In genomic region chr4:38100474-38101255, GRCh38 we compare ENCODE assay signal across 2 cellular contexts.
TF ChIP-seq lines count a peak whose summit lies in the region.

No MANE protein-coding gene starts in this region.

TF ChIP-seq in SK-N-SH, 30 proteins besides CTCF, POLR2A, EP300 and RAD21 (continued from another document):
- TF ChIP-seq, protein P1, sequence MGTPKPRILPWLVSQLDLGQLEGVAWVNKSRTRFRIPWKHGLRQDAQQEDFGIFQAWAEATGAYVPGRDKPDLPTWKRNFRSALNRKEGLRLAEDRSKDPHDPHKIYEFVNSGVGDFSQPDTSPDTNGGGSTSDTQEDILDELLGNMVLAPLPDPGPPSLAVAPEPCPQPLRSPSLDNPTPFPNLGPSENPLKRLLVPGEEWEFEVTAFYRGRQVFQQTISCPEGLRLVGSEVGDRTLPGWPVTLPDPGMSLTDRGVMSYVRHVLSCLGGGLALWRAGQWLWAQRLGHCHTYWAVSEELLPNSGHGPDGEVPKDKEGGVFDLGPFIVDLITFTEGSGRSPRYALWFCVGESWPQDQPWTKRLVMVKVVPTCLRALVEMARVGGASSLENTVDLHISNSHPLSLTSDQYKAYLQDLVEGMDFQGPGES (IDR thresholded peaks at IDR 0.05; ENCODE audit: low read depth, low read length): no peak
- TF ChIP-seq TEAD4 (IDR thresholded peaks at IDR 0.05; ENCODE audit: borderline replicate concordance, insufficient read depth): no peak
- TF ChIP-seq RXRA (IDR thresholded peaks at IDR 0.05; ENCODE audit: borderline replicate concordance, low read depth): no peak
- TF ChIP-seq POLR2AphosphoS5 (IDR thresholded peaks at IDR 0.05; ENCODE audit: low read depth, low read length): no peak
TF ChIP-seq in SK-N-SH: peak in this region for 0.

TF ChIP-seq in GM12878, 131 proteins besides CTCF, POLR2A, EP300 and RAD21 (continued from another document):
- TF ChIP-seq E2F4 (IDR thresholded peaks at IDR 0.05; ENCODE audit: low read depth, low read length) (no peak), EGR1 (IDR thresholded peaks at IDR 0.05; ENCODE audit: borderline replicate concordance in 1 of 2, low read depth in 2 of 2, low read length in 2 of 2) (no peak)
